Comparison of ENCODE assay signal across 8 cellular contexts in genomic region chr1:15703562-15703961, GRCh38. TPM values are rescaled to one million over a fixed set of nuclear protein-coding genes. Genes with fewer than 3 reads are reported as not detected.
DNase-seq lines count a peak whose midpoint lies in the region; ATAC-seq, FAIRE-seq and TF ChIP-seq lines count a peak whose summit lies in the region.

No MANE protein-coding gene starts in this region.

- TF ChIP-seq CTCF in Peyer's patch (IDR thresholded peaks at IDR 0.05) (no peak), endothelial cell of umbilical vein (IDR thresholded peaks at IDR 0.05; ENCODE audit: extremely low read depth in 1 of 2, insufficient read depth in 1 of 2, low read depth in 1 of 2, low read length in 2 of 2) (no peak), tibial nerve (IDR thresholded peaks at IDR 0.05) (no peak)

- no TSS peak for BruUV-seq in endothelial cell of umbilical vein (replicated peaks; lab: Mats Ljungman, UMichigan)

- no peak overlapping the region for H3K4me2 ChIP-seq in endothelial cell of umbilical vein (ENCODE audit: insufficient read depth, low read length)

- H3K27me3 ChIP-seq in Peyer's patch (no peaks in the 10 kb centered on the region), endothelial cell of umbilical vein (ENCODE audit: control insufficient read depth in 2 of 2, insufficient read depth in 2 of 2, low read length in 2 of 2) (no peaks in the 10 kb centered on the region), tibial nerve (no peaks in the 10 kb centered on the region)

- intact Hi-C loops in endothelial cell of umbilical vein (cut with micrococcal nuclease) = no loop called here

- POLR2A ChIA-PET in endothelial cell of umbilical vein (lab: Charles Lee) = no interaction called here

- no peaks in the 10 kb centered on the region for H3K9me1 ChIP-seq in endothelial cell of umbilical vein (replicated peaks; ENCODE audit: control insufficient read depth, extremely low read depth, insufficient read depth, low read length)

- WGBS in tibial nerve, 2 donors = 19 to 21% methylated on average over 9 of the region's 9 CpGs

- peak overlapping the region; percentile 46 to 88 (median 65) for H3K27ac ChIP-seq in Peyer's patch
- peak overlapping the region; percentile 13 for H3K27ac ChIP-seq in endothelial cell of umbilical vein (ENCODE audit: insufficient read depth, low read depth, low read length)
- H3K27ac ChIP-seq in tibial nerve = peak overlapping the region; percentile 85 to 97 (median 94)

- no peak overlapping the region for H2AFZ ChIP-seq in endothelial cell of umbilical vein (ENCODE audit: low read depth, low read length)

- H3K4me1 ChIP-seq in Peyer's patch (peaks cover 0 to 33% (median 0%) of the 10 kb centered on the region in 4 donors), endothelial cell of umbilical vein (ENCODE audit: control insufficient read depth, extremely low read depth, insufficient read depth, low read length) (no peaks in the 10 kb centered on the region), tibial nerve (peaks cover 0 to 71% (median 29%) of the 10 kb centered on the region in 4 donors)

- ATAC-seq in HG02885 (IDR thresholded peaks at IDR 0.05; ENCODE audit: poor library complexity, unreplicated experiment) = no peak

- H3K9ac ChIP-seq in endothelial cell of umbilical vein (replicated peaks; ENCODE audit: extremely low read depth, insufficient read depth, low read length) = no peak overlapping the region

- dilution Hi-C loops in endothelial cell of umbilical vein (cut with MboI; ENCODE audit: extremely low pct_ligation_motif_present, low sequenced_read_pairs) = no loop called here

- FAIRE-seq in endothelial cell of umbilical vein (lab: Jason Lieb, UNC) = peak; percentile 35
- no peak for FAIRE-seq in urothelium cell line (lab: Jason Lieb, UNC)

- TF ChIP-seq POLR2A in Peyer's patch (IDR thresholded peaks at IDR 0.05) = no peak
- TF ChIP-seq POLR2A in endothelial cell of umbilical vein (IDR thresholded peaks at IDR 0.05; ENCODE audit: low read depth, low read length) = no peak
- TF ChIP-seq POLR2A in tibial nerve (IDR thresholded peaks at IDR 0.05) = peak; percentile 69 to 89

- H3K9me3 ChIP-seq in Peyer's patch = no peaks in the 10 kb centered on the region
- no peaks in the 10 kb centered on the region for H3K9me3 ChIP-seq in endothelial cell of umbilical vein (replicated peaks; ENCODE audit: control insufficient read depth, insufficient read depth, low read length)
- H3K9me3 ChIP-seq in tibial nerve = no peaks in the 10 kb centered on the region

- H3K4me3 ChIP-seq in Peyer's patch (peak overlapping the region in 1 of 4 donors; percentile 22), endothelial cell of umbilical vein (replicated peaks in 1 of 3; ENCODE audit: insufficient read depth in 1 of 3, low read depth in 1 of 3, low read length in 3 of 3) (no peak overlapping the region), tibial nerve (peak overlapping the region in 2 of 4 donors; percentile 7 to 9)

- H4K20me1 ChIP-seq in endothelial cell of umbilical vein (replicated peaks; ENCODE audit: control insufficient read depth, extremely low read depth, insufficient read depth, low read length) = peaks cover 2% of the 10 kb centered on the region

- DNase-seq in Peyer's patch (peak in 2 of 3 donors; percentile 64 to 66), endothelial cell of umbilical vein (ENCODE audit: low read depth, low spot score) (peak; percentile 56), midbrain (lab: John Stamatoyannopoulos, UW) (peak; percentile 76), tibial nerve (ENCODE audit: low spot score in 2 of 2) (peak; percentile 60 to 82), urothelium cell line (ENCODE audit: low spot score) (no peak), NCI-H1436 (lab: John Stamatoyannopoulos, UW) (no peak)
- DNase-seq in NK-92 treated with Interleukin-12 subunit alpha and Interleukin-12 subunit beta, amount 100 ng/mL, for 24 hours (lab: John Stamatoyannopoulos, UW) = no peak

- peak; percentile 89 to 98 for TF ChIP-seq EP300 in tibial nerve (IDR thresholded peaks at IDR 0.05)

- peaks cover 37% of the 10 kb centered on the region for H3K79me2 ChIP-seq in endothelial cell of umbilical vein (ENCODE audit: control insufficient read depth, insufficient read depth, low read length)

- CTCF ChIA-PET in endothelial cell of umbilical vein (lab: Charles Lee) = interaction anchor here (0.9 kb wide), 1 partner anchor 11 kb away, joined by 3 read pairs; no protein-coding TSS in a partner anchor

- H3K36me3 ChIP-seq in Peyer's patch = peaks cover 0 to 3% (median 0%) of the 10 kb centered on the region in 3 donors
- H3K36me3 ChIP-seq in endothelial cell of umbilical vein (ENCODE audit: control insufficient read depth in 2 of 2, extremely low read depth in 1 of 2, insufficient read depth in 2 of 2, low read length in 2 of 2) = peaks cover 0 to 4% of the 10 kb centered on the region in 2 experiments
- H3K36me3 ChIP-seq in tibial nerve = no peaks in the 10 kb centered on the region

TF ChIP-seq in endothelial cell of umbilical vein, 7 proteins besides CTCF, POLR2A, EP300 and RAD21:
- TF ChIP-seq MAX (IDR thresholded peaks at IDR 0.05; ENCODE audit: insufficient read depth, insufficient read length) = no peak
- TF ChIP-seq MYC (IDR thresholded peaks at IDR 0.05; ENCODE audit: low read depth, low read length) = no peak
- no peak for TF ChIP-seq JUN (IDR thresholded peaks at IDR 0.05; ENCODE audit: borderline replicate concordance, insufficient read depth, insufficient read length, low read depth)
- TF ChIP-seq POLR2AphosphoS5 (IDR thresholded peaks at IDR 0.05; ENCODE audit: insufficient read depth, low read depth, low read length) = no peak
- no peak for TF ChIP-seq EZH2 (IDR thresholded peaks at IDR 0.05; ENCODE audit: borderline replicate concordance, low read depth, low read length, severe bottlenecking)
- TF ChIP-seq GATA2 (IDR thresholded peaks at IDR 0.05; ENCODE audit: insufficient read depth, insufficient read length, low read depth, low read length) = no peak
- TF ChIP-seq FOS (IDR thresholded peaks at IDR 0.05; ENCODE audit: borderline replicate concordance, insufficient read depth, low read length) = no peak
TF ChIP-seq in endothelial cell of umbilical vein: peak in this region for 0.

RNA-seq across cellular contexts. Expression of gene PLEKHM2, which starts 19.4 kb away (rescaled TPM):
- total RNA-seq in Peyer's patch = 10 to 100 TPM; 20.0 to 63.5 (median 37.7) TPM
- total RNA-seq in endothelial cell of umbilical vein = 67.5 and 71.5 TPM in 2 replicates
- polyA plus RNA-seq in endothelial cell of umbilical vein = 59.1 and 60.6 TPM in 2 replicates
- 49.3 and 57.8 TPM in 2 replicates for polyA plus RNA-seq in endothelial cell of umbilical vein (2011; cell fraction: cytosol; rRNA removed)
- polyA plus RNA-seq in endothelial cell of umbilical vein (2011; cell fraction: nucleus; rRNA removed) = 97.8 and 120 TPM in 2 replicates
- 40.8 and 41.2 TPM in 2 replicates for polyA plus RNA-seq in endothelial cell of umbilical vein (2012)
- 42.4 and 49.8 TPM in 2 replicates for polyA minus RNA-seq in endothelial cell of umbilical vein
- polyA minus RNA-seq in endothelial cell of umbilical vein (2011; cell fraction: cytosol; rRNA and poly(A)+ RNA removed) = 39.8 TPM
- polyA minus RNA-seq in endothelial cell of umbilical vein (2011; cell fraction: nucleus; rRNA and poly(A)+ RNA removed) = 22.8 and 29.7 TPM in 2 replicates
- 10 to 100 TPM; 54.0 to 80.4 (median 57.1) TPM for total RNA-seq in tibial nerve

RNA-seq across cellular contexts. Expression of gene SLC25A34, which starts 32.5 kb away (rescaled TPM):
- 100 to 1,000 TPM in 1 of 4 donors, 10 to 100 TPM in 3; 32.2 to 127 (median 69.5) TPM for total RNA-seq in Peyer's patch
- total RNA-seq in endothelial cell of umbilical vein = 0.76 and 1.1 TPM in 2 replicates
- polyA plus RNA-seq in endothelial cell of umbilical vein = 0.90 and 1.4 TPM in 2 replicates
- 0.28 and 0.59 TPM in 2 replicates for polyA plus RNA-seq in endothelial cell of umbilical vein (2011; cell fraction: cytosol; rRNA removed)
- polyA plus RNA-seq in endothelial cell of umbilical vein (2011; cell fraction: nucleus; rRNA removed) = 4.5 and 5.4 TPM in 2 replicates
- polyA plus RNA-seq in endothelial cell of umbilical vein (2012) = 0.41 and 0.49 TPM in 2 replicates
- 0.51 and 0.81 TPM in 2 replicates for polyA minus RNA-seq in endothelial cell of umbilical vein
- not detected for polyA minus RNA-seq in endothelial cell of umbilical vein (2011; cell fraction: cytosol; rRNA and poly(A)+ RNA removed)
- 1.3 and 2.4 TPM in 2 replicates for polyA minus RNA-seq in endothelial cell of umbilical vein (2011; cell fraction: nucleus; rRNA and poly(A)+ RNA removed)
- 10 to 100 TPM in 1 of 4 donors, 1 to 10 TPM in 3; 2.8 to 23.7 (median 3.3) TPM for total RNA-seq in tibial nerve

RNA-seq across cellular contexts. Expression of gene TMEM82, which starts 38.7 kb away (rescaled TPM):
- total RNA-seq in Peyer's patch = 10 to 100 TPM in 3 of 4 donors, 1 to 10 TPM in 1; 2.5 to 42.4 (median 32.7) TPM
- total RNA-seq in endothelial cell of umbilical vein = not detected in 2 replicates
- not detected in 2 replicates for polyA plus RNA-seq in endothelial cell of umbilical vein
- not detected in 2 replicates for polyA plus RNA-seq in endothelial cell of umbilical vein (2011; cell fraction: cytosol; rRNA removed)
- not detected in 2 replicates for polyA plus RNA-seq in endothelial cell of umbilical vein (2011; cell fraction: nucleus; rRNA removed)
- polyA plus RNA-seq in endothelial cell of umbilical vein (2012) = 0.14 TPM in 1 of 2 replicates, not detected in the other
- polyA minus RNA-seq in endothelial cell of umbilical vein = not detected in 2 replicates
- not detected for polyA minus RNA-seq in endothelial cell of umbilical vein (2011; cell fraction: cytosol; rRNA and poly(A)+ RNA removed)
- not detected in 2 replicates for polyA minus RNA-seq in endothelial cell of umbilical vein (2011; cell fraction: nucleus; rRNA and poly(A)+ RNA removed)
- total RNA-seq in tibial nerve = not detected

RNA-seq across cellular contexts. Expression of gene FBLIM1, which starts 55.0 kb away (rescaled TPM):
- total RNA-seq in Peyer's patch (100 to 1,000 TPM in 3 of 4 donors, 10 to 100 TPM in 1; 50.3 to 502 (median 337) TPM), endothelial cell of umbilical vein (363 and 394 TPM in 2 replicates), tibial nerve (10 to 100 TPM; 33.3 to 46.5 (median 44.1) TPM)
- polyA plus RNA-seq in endothelial cell of umbilical vein = 414 and 436 TPM in 2 replicates
- polyA plus RNA-seq in endothelial cell of umbilical vein (2011; cell fraction: cytosol; rRNA removed) = 349 and 462 TPM in 2 replicates
- polyA plus RNA-seq in endothelial cell of umbilical vein (2011; cell fraction: nucleus; rRNA removed) = 354 and 389 TPM in 2 replicates
- polyA plus RNA-seq in endothelial cell of umbilical vein (2012) = 254 and 300 TPM in 2 replicates
- 209 and 240 TPM in 2 replicates for polyA minus RNA-seq in endothelial cell of umbilical vein
- polyA minus RNA-seq in endothelial cell of umbilical vein (2011; cell fraction: cytosol; rRNA and poly(A)+ RNA removed) = 1.9 TPM
- polyA minus RNA-seq in endothelial cell of umbilical vein (2011; cell fraction: nucleus; rRNA and poly(A)+ RNA removed) = 110 and 175 TPM in 2 replicates

Comparison
In these comparisons a context has a peak if more than half of its experiments do, and no peak if none do; other contexts are left out.
1. DNase-seq: peak in Peyer's patch (2 of 3), endothelial cell of umbilical vein (single experiment), midbrain (single experiment) and tibial nerve (2 of 2); none in urothelium cell line (single experiment), NCI-H1436 (single experiment) and NK-92 treated with Interleukin-12 subunit alpha and Interleukin-12 subunit beta, amount 100 ng/mL, for 24 hours (single experiment).
2. H3K27ac ChIP-seq: peak in every context shown above with its lines; median percentile 94 in tibial nerve; 65 in Peyer's patch; 13 in endothelial cell of umbilical vein.
3. POLR2A ChIP-seq: peak in tibial nerve (2 of 2); none in Peyer's patch (0 of 2) and endothelial cell of umbilical vein (single experiment).